ENCODE assay signal across 1 cellular context in genomic region chr4:86522349-86522748, GRCh38.
TF ChIP-seq lines count a peak whose summit lies in the region.

No MANE protein-coding gene starts in this region.

TF ChIP-seq in GM23338, 12 proteins besides CTCF, POLR2A, EP300 and RAD21 (continued from another document):
- no peak for TF ChIP-seq ETS1 (IDR thresholded peaks at IDR 0.05)
- TF ChIP-seq REST (IDR thresholded peaks at IDR 0.05; ENCODE audit: unreplicated experiment): no peak
- TF ChIP-seq EZH2phosphoT487 (IDR thresholded peaks at IDR 0.05; ENCODE audit: unreplicated experiment): no peak
- no peak for TF ChIP-seq ZNF114 (CRISPR knock-in tag; IDR thresholded peaks at IDR 0.05)
- no peak for TF ChIP-seq JUNB (IDR thresholded peaks at IDR 0.05; ENCODE audit: unreplicated experiment)
